In genomic region chr9:38067611-38067891, GRCh38 we compare ENCODE assay signal across 8 cellular contexts. TPM values are rescaled to one million over a fixed set of nuclear protein-coding genes. Genes with fewer than 3 reads are reported as not detected.
DNase-seq lines count a peak whose midpoint lies in the region; ATAC-seq, FAIRE-seq and TF ChIP-seq lines count a peak whose summit lies in the region.

No MANE protein-coding gene starts in this region.

- H3K9me3 Mint-ChIP-seq in CD4-positive, alpha-beta memory T cell: peaks cover 0 to 2% (median 0%) of the 10 kb centered on the region in 8 donors
- H3K9me3 Mint-ChIP-seq in neural progenitor cell: no peaks in the 10 kb centered on the region

- intact Hi-C loops in CD4-positive, alpha-beta memory T cell (cut with micrococcal nuclease): loop anchor here (5.0 kb wide), 1 partner anchor 315 kb away; the partner anchor contains the start of gene TRMT10B
- intact Hi-C loops in PC-3 (cut with micrococcal nuclease): loop anchor here (2.0 to 5.0 kb wide), 3 partner anchors 49 to 195 kb away; no protein-coding TSS in a partner anchor

- POLR2A ChIA-PET in CD4-positive, alpha-beta memory T cell (lab: Charles Lee; ENCODE audit: partially characterized antibody): no interaction called here
- POLR2A ChIA-PET in PC-3 (lab: Charles Lee; ENCODE audit: unreplicated experiment): no interaction called here

- FAIRE-seq in GM19239 (lab: Jason Lieb, UNC): no peak

- no peaks in the 10 kb centered on the region for H3K27me3 Mint-ChIP-seq in CD4-positive, alpha-beta memory T cell
- peaks cover 36% of the 10 kb centered on the region for H3K27me3 Mint-ChIP-seq in neural progenitor cell (ENCODE audit: insufficient read depth, low read depth)

- H3K4me1 Mint-ChIP-seq in CD4-positive, alpha-beta memory T cell: peaks cover 14 to 52% (median 29%) of the 10 kb centered on the region in 4 donors
- H3K4me1 Mint-ChIP-seq in neural progenitor cell: peaks cover 52% of the 10 kb centered on the region

- peak overlapping the region in 6 of 7 donors; percentile 55 to 87 (median 80) for H3K27ac Mint-ChIP-seq in CD4-positive, alpha-beta memory T cell
- peak overlapping the region; percentile 50 for H3K27ac Mint-ChIP-seq in neural progenitor cell

- CTCF ChIA-PET in CD4-positive, alpha-beta memory T cell (lab: Charles Lee; ENCODE audit: partially characterized antibody): interaction anchor here (1.8 kb wide), 1 partner anchor 21 kb away, joined by 5 read pairs; no protein-coding TSS in a partner anchor
- CTCF ChIA-PET in PC-3 (lab: Charles Lee): no interaction called here

- H3K9ac ChIP-seq in PC-3 (ENCODE audit: low read length) (peak overlapping the region; percentile 92), neural progenitor cell (no peak overlapping the region)

- peaks cover 0 to 2% of the 10 kb centered on the region in 2 donors for H3K36me3 Mint-ChIP-seq in CD4-positive, alpha-beta memory T cell
- peaks cover 3% of the 10 kb centered on the region for H3K36me3 Mint-ChIP-seq in neural progenitor cell

- H3K4me3 Mint-ChIP-seq in CD4-positive, alpha-beta memory T cell: peak overlapping the region; percentile 81 to 95 (median 88)
- peak overlapping the region; percentile 92 for H3K4me3 Mint-ChIP-seq in neural progenitor cell

- H3K4me2 ChIP-seq in PC-3 (ENCODE audit: low read length) (peak overlapping the region; percentile 90), neural progenitor cell (peak overlapping the region; percentile 97)

- no peaks in the 10 kb centered on the region for H3F3A ChIP-seq in PC-3 (ENCODE audit: low read length, unreplicated experiment)
- H3F3A ChIP-seq in neural progenitor cell (ENCODE audit: low read depth): peaks cover 30% of the 10 kb centered on the region

- BruUV-seq in PC-3 (replicated peaks; lab: Mats Ljungman, UMichigan): TSS peak; percentile 68

- H3K79me2 ChIP-seq in PC-3 (ENCODE audit: low read length): peaks cover 64% of the 10 kb centered on the region
- H3K79me2 ChIP-seq in neural progenitor cell (ENCODE audit: low read depth): no peaks in the 10 kb centered on the region

- no peak overlapping the region for H2AFZ ChIP-seq in PC-3 (ENCODE audit: low read length)
- no peak overlapping the region for H2AFZ ChIP-seq in neural progenitor cell (replicated peaks)

- no peaks in the 10 kb centered on the region for H3K9me2 ChIP-seq in PC-3 (replicated peaks; ENCODE audit: low read length)

- TF ChIP-seq CTCF in PC-3 (conservative IDR thresholded peaks at IDR 0.05; ENCODE audit: low read depth, low read length): no peak
- TF ChIP-seq CTCF in epithelial cell of esophagus (IDR thresholded peaks at IDR 0.05; ENCODE audit: insufficient read depth, low read depth, low read length, missing control alignments): no peak
- TF ChIP-seq CTCF in neural progenitor cell (IDR thresholded peaks at IDR 0.05): no peak

- no peak; the same call in 1 of the 2 replicates for ATAC-seq in PC-3
- ATAC-seq in GM18502 (IDR thresholded peaks at IDR 0.05; ENCODE audit: poor library complexity, unreplicated experiment): no peak

- H3K27me3 ChIP-seq in CD4-positive, alpha-beta memory T cell (ENCODE audit: insufficient read depth, low read length): peaks cover 6% of the 10 kb centered on the region
- H3K27me3 ChIP-seq in PC-3 (ENCODE audit: low read length): no peaks in the 10 kb centered on the region
- peaks cover 59% of the 10 kb centered on the region for H3K27me3 ChIP-seq in neural progenitor cell

- no peaks in the 10 kb centered on the region for H3K9me3 ChIP-seq in CD4-positive, alpha-beta memory T cell (ENCODE audit: control insufficient read depth in 1 of 2, low read length in 2 of 2)
- H3K9me3 ChIP-seq in PC-3 (ENCODE audit: low read length) (no peaks in the 10 kb centered on the region), neural progenitor cell (ENCODE audit: low read depth) (no peaks in the 10 kb centered on the region)

- H4K20me1 ChIP-seq in PC-3 (ENCODE audit: low read length): peaks cover 57% of the 10 kb centered on the region
- H4K20me1 ChIP-seq in neural progenitor cell (ENCODE audit: low read depth): peaks cover 24% of the 10 kb centered on the region

- peak overlapping the region; percentile 29 to 40 for H3K4me3 ChIP-seq in CD4-positive, alpha-beta memory T cell (ENCODE audit: low read length in 2 of 2)
- H3K4me3 ChIP-seq in PC-3 (ENCODE audit: low read length) (peak overlapping the region; percentile 95), epithelial cell of esophagus (ENCODE audit: low read length) (peak overlapping the region; percentile 67), neural progenitor cell (peak overlapping the region; percentile 79)

- H3K4me1 ChIP-seq in CD4-positive, alpha-beta memory T cell (ENCODE audit: insufficient read depth, low read length): peaks cover 25% of the 10 kb centered on the region
- H3K4me1 ChIP-seq in PC-3 (ENCODE audit: insufficient read depth, low read length) (peaks cover 42% of the 10 kb centered on the region), neural progenitor cell (peaks cover 33% of the 10 kb centered on the region)

- no peaks in the 10 kb centered on the region for H3K36me3 ChIP-seq in CD4-positive, alpha-beta memory T cell (ENCODE audit: insufficient read depth, low read length)
- H3K36me3 ChIP-seq in PC-3 (ENCODE audit: low read depth, low read length): peaks cover 9% of the 10 kb centered on the region
- H3K36me3 ChIP-seq in neural progenitor cell: no peaks in the 10 kb centered on the region

- DNase-seq in CD4-positive, alpha-beta memory T cell: no peak
- no peak for DNase-seq in PC-3
- DNase-seq in epithelial cell of esophagus (ENCODE audit: low read depth): no peak
- peak; percentile 55 for DNase-seq in neural progenitor cell (ENCODE audit: low spot score)
- no peak for DNase-seq in NCI-H1105 treated with DMSO at 0.1 percent for 48 hours (lab: John Stamatoyannopoulos, UW)
- no peak for DNase-seq in NCI-H2081 (lab: John Stamatoyannopoulos, UW)
- no peak for DNase-seq in GM19239 (ENCODE audit: insufficient read length, low spot score)

- H3K27ac ChIP-seq in CD4-positive, alpha-beta memory T cell (ENCODE audit: low read depth, low read length): no peak overlapping the region
- H3K27ac ChIP-seq in PC-3 (ENCODE audit: low read length) (peak overlapping the region; percentile 38), neural progenitor cell (no peak overlapping the region)

RNA-seq across cellular contexts. Expression of gene SHB, which starts 1.5 kb away (rescaled TPM):
- total RNA-seq in CD4-positive, alpha-beta memory T cell: 1 to 10 TPM in 1 of 2 experiments, under 1 TPM in 1; 0.81 to 1.3 TPM
- under 1 TPM; 0.10 to 0.16 TPM for polyA plus RNA-seq in CD4-positive, alpha-beta memory T cell
- total RNA-seq in PC-3 (2014; rRNA removed) (56.4 and 77.1 TPM in 2 replicates), neural progenitor cell (ENCODE audit: low replicate concordance) (1.1 and 4.1 TPM in 2 replicates)

Comparison
In these comparisons a context has a peak if more than half of its experiments do, and no peak if none do; other contexts are left out.
1. H3K4me3 ChIP-seq: peak in every context shown above with its lines; median percentile 95 in PC-3; 79 in neural progenitor cell; 67 in epithelial cell of esophagus; 34 in CD4-positive, alpha-beta memory T cell.
2. RNA of gene SHB, which starts 1.5 kb away (total RNA-seq): 56.4 to 77.1 TPM in PC-3; 0.81 to 1.3 TPM in CD4-positive, alpha-beta memory T cell and 1.1 to 4.1 TPM in neural progenitor cell; every median in the first group is over 10 times any median in the second.